13 cellular contexts compared by ENCODE assay signal in the genomic region with DNA sequence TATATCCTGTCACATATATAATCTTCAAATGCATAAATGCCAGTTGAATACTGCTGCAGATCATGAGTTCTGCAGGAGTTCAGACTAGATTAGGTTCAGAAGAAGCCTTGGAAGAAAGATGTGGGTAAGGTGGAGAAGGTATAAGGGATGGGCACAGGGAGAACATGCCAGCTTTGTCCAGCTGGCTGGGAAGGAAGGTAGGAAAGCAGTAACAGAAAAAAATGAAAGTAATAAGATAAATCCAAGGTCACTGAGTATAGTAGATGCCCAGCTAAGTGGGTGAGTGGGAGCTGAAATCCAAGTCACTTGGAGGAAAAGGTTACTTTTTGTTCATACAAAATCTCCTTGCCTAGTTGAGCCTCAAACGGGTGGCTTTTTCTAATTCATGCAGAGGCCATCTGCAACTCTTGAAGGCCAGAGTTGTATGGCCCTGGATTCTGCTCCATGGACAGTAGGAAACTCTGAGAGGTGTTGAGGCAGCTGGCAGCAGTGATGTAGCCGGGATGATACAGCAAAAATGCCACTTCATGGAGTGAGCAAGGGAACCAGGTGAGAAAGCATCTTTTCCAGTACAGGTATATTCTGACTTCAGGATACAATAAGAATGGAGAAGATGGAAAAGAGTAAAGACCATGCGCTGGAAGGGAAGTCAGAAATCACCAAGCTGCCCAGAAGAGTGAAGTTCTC. TPM values are rescaled to one million over a fixed set of nuclear protein-coding genes. Genes with fewer than 3 reads are reported as not detected.
DNase-seq lines count a peak whose midpoint lies in the region; ATAC-seq and TF ChIP-seq lines count a peak whose summit lies in the region.
"Had no signal": no experiment of that assay in that cellular context is flagged by ENCODE, and none has a peak within 500 bp of the region (broad histone marks: within the 10 kb centered on the region; RNA-seq: fewer than 3 reads in every experiment).

No MANE protein-coding gene starts in this region.

- H3K9ac ChIP-seq in colonic mucosa (ENCODE audit: low read depth in 2 of 2, low read length in 2 of 2) = no peak overlapping the region
- H3K9ac ChIP-seq: GM23248 had no signal

- no peaks in the 10 kb centered on the region for H3K9me2 ChIP-seq in OCI-LY7 (ENCODE audit: insufficient read depth, low read length)

- no peak for ATAC-seq in left cardiac atrium
- no peak for ATAC-seq in sciatic nerve

- BruUV-seq in OCI-LY7 (replicated peaks; lab: Mats Ljungman, UMichigan) = no TSS peak

- peak overlapping the region; percentile 74 for H3K4me2 ChIP-seq in OCI-LY7 (ENCODE audit: low read length)

- CTCF ChIA-PET in OCI-LY7 (lab: Charles Lee; ENCODE audit: unreplicated experiment) = no interaction called here

- H3K4me3 ChIP-seq in left ventricle myocardium inferior (peak overlapping the region; percentile 88), OCI-LY7 (ENCODE audit: low read depth, low read length, poor library complexity, severe bottlenecking) (peak overlapping the region; percentile 93), thymus (ENCODE audit: low read length) (peak overlapping the region; percentile 100), colonic mucosa (no peak overlapping the region)
- peak overlapping the region; percentile 88 for H3K4me3 ChIP-seq in effector memory CD4-positive, alpha-beta T cell (ENCODE audit: insufficient read depth, low read depth, low read length, poor library complexity, severe bottlenecking)
- H3K4me3 ChIP-seq: GM23248 had no signal

- intact Hi-C loops in left ventricle myocardium inferior (cut with micrococcal nuclease) (no loop called here), left cardiac atrium (cut with DNase I) (loop anchor here in 1 of 2 donors (5.0 kb wide), 1 partner anchor 49 kb away; no protein-coding TSS in a partner anchor), OCI-LY7 (cut with micrococcal nuclease; ENCODE audit: unreplicated experiment) (no loop called here), sciatic nerve (cut with DNase I) (no loop called here), colonic mucosa (cut with DNase I) (no loop called here)

- H3K36me3 ChIP-seq in left ventricle myocardium inferior (peaks cover 4% of the 10 kb centered on the region), OCI-LY7 (ENCODE audit: insufficient read depth, low read length) (peaks cover 81% of the 10 kb centered on the region), thymus (ENCODE audit: control insufficient read depth, insufficient read depth) (peaks cover 26% of the 10 kb centered on the region), colonic mucosa (no peaks in the 10 kb centered on the region)
- H3K36me3 ChIP-seq in effector memory CD4-positive, alpha-beta T cell (ENCODE audit: control insufficient read depth, insufficient read depth, low read length) = peaks cover 7% of the 10 kb centered on the region

- H3K27me3 ChIP-seq in left ventricle myocardium inferior (ENCODE audit: low read depth) (no peaks in the 10 kb centered on the region), thymus (ENCODE audit: control insufficient read depth, insufficient read depth) (no peaks in the 10 kb centered on the region), colonic mucosa (no peaks in the 10 kb centered on the region)
- H3K27me3 ChIP-seq in effector memory CD4-positive, alpha-beta T cell (replicated peaks; ENCODE audit: control insufficient read depth, insufficient read depth, low read length, poor library complexity, severe bottlenecking) = no peaks in the 10 kb centered on the region

- peak overlapping the region; percentile 96 for H3K27ac ChIP-seq in left ventricle myocardium inferior (replicated peaks)
- H3K27ac ChIP-seq in OCI-LY7 (ENCODE audit: low read depth, low read length, poor library complexity, severe bottlenecking) = peak overlapping the region; percentile 99
- peak overlapping the region; percentile 92 for H3K27ac ChIP-seq in effector memory CD4-positive, alpha-beta T cell (ENCODE audit: insufficient read depth, low read length, poor library complexity, severe bottlenecking)
- peak overlapping the region; percentile 26 for H3K27ac ChIP-seq in thymus (ENCODE audit: low read depth)
- no peak overlapping the region for H3K27ac ChIP-seq in colonic mucosa
- H3K27ac ChIP-seq: GM23248 had no signal

- H3K79me2 ChIP-seq in OCI-LY7 (ENCODE audit: insufficient read depth, low read depth, low read length) = peaks cover 96% of the 10 kb centered on the region

- H3K4me1 ChIP-seq in left ventricle myocardium inferior (peaks cover 98% of the 10 kb centered on the region), OCI-LY7 (ENCODE audit: insufficient read depth, low read length, poor library complexity, severe bottlenecking) (peaks cover 82% of the 10 kb centered on the region), thymus (ENCODE audit: control insufficient read depth, insufficient read depth, low read length) (peaks cover 59% of the 10 kb centered on the region), colonic mucosa (no peaks in the 10 kb centered on the region)
- peaks cover 76% of the 10 kb centered on the region for H3K4me1 ChIP-seq in effector memory CD4-positive, alpha-beta T cell (ENCODE audit: control insufficient read depth, insufficient read depth, low read length, poor library complexity, severe bottlenecking)

- WGBS in thymus = 82% methylated on average over 3 of the region's 3 CpGs

- H4K20me1 ChIP-seq in OCI-LY7 (ENCODE audit: insufficient read depth, low read length) = peaks cover 13% of the 10 kb centered on the region

- H3K9me3 ChIP-seq in left ventricle myocardium inferior (replicated peaks) (no peaks in the 10 kb centered on the region), OCI-LY7 (ENCODE audit: low read length) (no peaks in the 10 kb centered on the region), thymus (ENCODE audit: control insufficient read depth) (no peaks in the 10 kb centered on the region), colonic mucosa (no peaks in the 10 kb centered on the region)
- H3K9me3 ChIP-seq in effector memory CD4-positive, alpha-beta T cell (ENCODE audit: control insufficient read depth, low read length) = no peaks in the 10 kb centered on the region

- POLR2A ChIA-PET in OCI-LY7 (lab: Charles Lee) = interaction anchor here (0.9 to 11.9 kb wide), 9 partner anchors 9 to 42 kb away, joined by 3 to 250 read pairs (median 6); no protein-coding TSS in a partner anchor

- DNase-seq in left ventricle myocardium inferior (no peak), left cardiac atrium (no peak), OCI-LY7 (ENCODE audit: low spot score) (no peak), sciatic nerve (ENCODE audit: low spot score) (no peak), colonic mucosa (no peak), EL (no peak)
- DNase-seq in effector memory CD4-positive, alpha-beta T cell = no peak
- DNase-seq: GM23248, Kasumi-1, NCI-H2029, NCI-H774, retina had no signal

- H2AFZ ChIP-seq in OCI-LY7 (ENCODE audit: low read length) = no peak overlapping the region
- H2AFZ ChIP-seq: GM23248 had no signal

- TF ChIP-seq CTCF in left ventricle myocardium inferior (IDR thresholded peaks at IDR 0.05; ENCODE audit: borderline replicate concordance) = no peak
- no peak for TF ChIP-seq CTCF in OCI-LY7 (conservative IDR thresholded peaks at IDR 0.05; ENCODE audit: low read length)
- TF ChIP-seq CTCF in colonic mucosa (IDR thresholded peaks at IDR 0.05) = no peak

RNA-seq across cellular contexts. Expression of a gene that starts 3.4 kb away (rescaled TPM):
- 42.7 TPM for total RNA-seq in left ventricle myocardium inferior
- total RNA-seq in left cardiac atrium = 10 to 100 TPM; 33.6 to 38.7 TPM
- total RNA-seq in OCI-LY7 (2014; rRNA removed; shearing (Covaris generic)) = 164 and 186 TPM in 2 replicates
- total RNA-seq in OCI-LY7 (2022) = 161 and 180 TPM in 2 replicates
- polyA plus RNA-seq in thymus = 69.4 TPM
- total RNA-seq in sciatic nerve = 12.2 TPM
- total RNA-seq in colonic mucosa = 1 to 10 TPM; 4.7 to 5.7 TPM
